1 cellular context compared by ENCODE assay signal in genomic region chr2:231102772-231103171, GRCh38.
TF ChIP-seq lines count a peak whose summit lies in the region.

No MANE protein-coding gene starts in this region.

TF ChIP-seq in SK-N-SH treated with all-trans-retinoic acid at 6 μM for 48 hours, 23 proteins besides CTCF, POLR2A, EP300 and RAD21 (continued from another document):
- TF ChIP-seq CREB5 (CRISPR knock-in tag; IDR thresholded peaks at IDR 0.05; ENCODE audit: low read depth) = no peak
- no peak for TF ChIP-seq PPARA (CRISPR knock-in tag; IDR thresholded peaks at IDR 0.05; ENCODE audit: borderline replicate concordance)
- TF ChIP-seq, protein P1, sequence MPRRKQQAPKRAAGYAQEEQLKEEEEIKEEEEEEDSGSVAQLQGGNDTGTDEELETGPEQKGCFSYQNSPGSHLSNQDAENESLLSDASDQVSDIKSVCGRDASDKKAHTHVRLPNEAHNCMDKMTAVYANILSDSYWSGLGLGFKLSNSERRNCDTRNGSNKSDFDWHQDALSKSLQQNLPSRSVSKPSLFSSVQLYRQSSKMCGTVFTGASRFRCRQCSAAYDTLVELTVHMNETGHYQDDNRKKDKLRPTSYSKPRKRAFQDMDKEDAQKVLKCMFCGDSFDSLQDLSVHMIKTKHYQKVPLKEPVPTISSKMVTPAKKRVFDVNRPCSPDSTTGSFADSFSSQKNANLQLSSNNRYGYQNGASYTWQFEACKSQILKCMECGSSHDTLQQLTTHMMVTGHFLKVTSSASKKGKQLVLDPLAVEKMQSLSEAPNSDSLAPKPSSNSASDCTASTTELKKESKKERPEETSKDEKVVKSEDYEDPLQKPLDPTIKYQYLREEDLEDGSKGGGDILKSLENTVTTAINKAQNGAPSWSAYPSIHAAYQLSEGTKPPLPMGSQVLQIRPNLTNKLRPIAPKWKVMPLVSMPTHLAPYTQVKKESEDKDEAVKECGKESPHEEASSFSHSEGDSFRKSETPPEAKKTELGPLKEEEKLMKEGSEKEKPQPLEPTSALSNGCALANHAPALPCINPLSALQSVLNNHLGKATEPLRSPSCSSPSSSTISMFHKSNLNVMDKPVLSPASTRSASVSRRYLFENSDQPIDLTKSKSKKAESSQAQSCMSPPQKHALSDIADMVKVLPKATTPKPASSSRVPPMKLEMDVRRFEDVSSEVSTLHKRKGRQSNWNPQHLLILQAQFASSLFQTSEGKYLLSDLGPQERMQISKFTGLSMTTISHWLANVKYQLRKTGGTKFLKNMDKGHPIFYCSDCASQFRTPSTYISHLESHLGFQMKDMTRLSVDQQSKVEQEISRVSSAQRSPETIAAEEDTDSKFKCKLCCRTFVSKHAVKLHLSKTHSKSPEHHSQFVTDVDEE (CRISPR knock-in tag; IDR thresholded peaks at IDR 0.05) = no peak
- no peak for TF ChIP-seq BACH2 (CRISPR knock-in tag; IDR thresholded peaks at IDR 0.05; ENCODE audit: borderline replicate concordance)
- no peak for TF ChIP-seq ZNF8 (CRISPR knock-in tag; IDR thresholded peaks at IDR 0.05)
- no peak for TF ChIP-seq SNAI2 (CRISPR knock-in tag; IDR thresholded peaks at IDR 0.05)
- TF ChIP-seq OSR1 (CRISPR knock-in tag; IDR thresholded peaks at IDR 0.05) = no peak
- TF ChIP-seq ZFP30 (CRISPR knock-in tag; IDR thresholded peaks at IDR 0.05) = no peak
- TF ChIP-seq, protein P2, sequence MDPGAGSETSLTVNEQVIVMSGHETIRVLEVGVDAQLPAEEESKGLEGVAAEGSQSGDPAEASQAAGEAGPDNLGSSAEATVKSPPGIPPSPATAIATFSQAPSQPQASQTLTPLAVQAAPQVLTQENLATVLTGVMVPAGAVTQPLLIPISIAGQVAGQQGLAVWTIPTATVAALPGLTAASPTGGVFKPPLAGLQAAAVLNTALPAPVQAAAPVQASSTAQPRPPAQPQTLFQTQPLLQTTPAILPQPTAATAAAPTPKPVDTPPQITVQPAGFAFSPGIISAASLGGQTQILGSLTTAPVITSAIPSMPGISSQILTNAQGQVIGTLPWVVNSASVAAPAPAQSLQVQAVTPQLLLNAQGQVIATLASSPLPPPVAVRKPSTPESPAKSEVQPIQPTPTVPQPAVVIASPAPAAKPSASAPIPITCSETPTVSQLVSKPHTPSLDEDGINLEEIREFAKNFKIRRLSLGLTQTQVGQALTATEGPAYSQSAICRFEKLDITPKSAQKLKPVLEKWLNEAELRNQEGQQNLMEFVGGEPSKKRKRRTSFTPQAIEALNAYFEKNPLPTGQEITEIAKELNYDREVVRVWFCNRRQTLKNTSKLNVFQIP (CRISPR knock-in tag; IDR thresholded peaks at IDR 0.05; ENCODE audit: borderline replicate concordance, low read depth) = no peak
